ENCODE assay signal across 8 cellular contexts in the genomic region with DNA sequence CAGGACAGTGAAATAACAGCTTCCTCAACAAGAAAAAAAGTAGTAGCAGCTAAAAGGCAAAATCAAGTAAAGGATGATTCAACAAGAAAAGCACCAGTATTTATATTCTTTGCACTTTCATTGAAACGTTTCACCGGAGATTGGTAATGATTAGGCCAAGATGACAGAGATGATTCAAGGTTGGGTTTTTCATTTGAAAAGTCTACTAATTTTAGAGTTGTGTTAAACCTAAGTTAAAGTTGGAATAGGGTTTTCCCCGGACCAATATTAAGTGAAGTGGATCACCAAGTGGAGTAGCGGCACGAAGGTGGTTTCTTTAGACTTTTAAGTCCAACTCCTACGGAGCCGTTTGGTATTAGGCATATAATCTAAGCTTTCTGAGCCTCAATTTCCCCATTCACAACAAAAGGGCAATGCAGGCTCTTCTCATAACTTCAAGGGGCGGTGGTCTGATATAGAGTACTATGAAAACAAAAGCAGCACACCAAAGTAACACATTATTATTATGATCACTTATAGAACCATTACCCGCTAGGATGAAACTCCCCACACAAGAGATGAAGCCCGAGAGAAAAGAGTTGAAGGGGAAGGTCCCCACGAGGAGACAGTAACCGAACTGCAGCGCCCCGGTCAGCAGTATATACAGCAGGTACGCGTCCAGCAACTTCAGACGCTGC. TPM values are rescaled to one million over a fixed set of nuclear protein-coding genes. Genes with fewer than 3 reads are reported as not detected.
DNase-seq lines count a peak whose midpoint lies in the region; ATAC-seq and TF ChIP-seq lines count a peak whose summit lies in the region.

No MANE protein-coding gene starts in this region.

- H3K4me1 ChIP-seq in body of pancreas (peaks cover 57% of the 10 kb centered on the region), mononuclear cell (ENCODE audit: insufficient read depth, low read length) (peaks cover 40% of the 10 kb centered on the region)

- H3K36me3 Mint-ChIP-seq in HFFc6 (ENCODE audit: low read depth): peaks cover 30% of the 10 kb centered on the region

- TF ChIP-seq POLR2A in body of pancreas (IDR thresholded peaks at IDR 0.05): no peak

- H3K27ac Mint-ChIP-seq in HFFc6: peak overlapping the region; percentile 100

- no peaks in the 10 kb centered on the region for H3K9me3 ChIP-seq in body of pancreas
- no peaks in the 10 kb centered on the region for H3K9me3 ChIP-seq in mononuclear cell (ENCODE audit: low read depth, low read length)

- intact Hi-C loops in body of pancreas (cut with DNase I): no loop called here

- H3K27ac ChIP-seq in 22Rv1 (peak overlapping the region; percentile 73), body of pancreas (peak overlapping the region; percentile 66 to 95 (median 90))

- peak overlapping the region; percentile 58 to 59 for H3K4me3 ChIP-seq in body of pancreas
- H3K4me3 ChIP-seq in mononuclear cell (ENCODE audit: low read length): peak overlapping the region; percentile 64

- no peak for ATAC-seq in body of pancreas

- peak overlapping the region; percentile 96 for H3K4me3 Mint-ChIP-seq in HFFc6

- H3K27me3 ChIP-seq in body of pancreas (no peaks in the 10 kb centered on the region), mononuclear cell (ENCODE audit: insufficient read depth, low read length) (no peaks in the 10 kb centered on the region)

- no peaks in the 10 kb centered on the region for H3K27me3 Mint-ChIP-seq in HFFc6 (ENCODE audit: insufficient read depth)

- TF ChIP-seq CTCF in 22Rv1 (IDR thresholded peaks at IDR 0.05): no peak
- no peak for TF ChIP-seq CTCF in HFFc6 (IDR thresholded peaks at IDR 0.05)
- TF ChIP-seq CTCF in body of pancreas (IDR thresholded peaks at IDR 0.05): no peak

- H3K4me1 Mint-ChIP-seq in HFFc6 (ENCODE audit: low read depth): peaks cover 47% of the 10 kb centered on the region

- no peaks in the 10 kb centered on the region for H3K9me3 Mint-ChIP-seq in HFFc6

- no peaks in the 10 kb centered on the region for H3K36me3 ChIP-seq in body of pancreas (replicated peaks in 1 of 2; ENCODE audit: insufficient read depth in 1 of 2, low read depth in 2 of 2)

- DNase-seq in HFFc6 (no peak), body of pancreas (no peak), NCI-H146 treated with DMSO at 0.1 percent for 48 hours (lab: John Stamatoyannopoulos, UW; ENCODE audit: unreplicated experiment) (no peak), superior temporal gyrus (ENCODE audit: extremely low spot score) (no peak), NCI-H2081 (lab: John Stamatoyannopoulos, UW) (no peak), middle frontal gyrus (ENCODE audit: extremely low spot score, low spot score) (no peak)

- WGBS in body of pancreas, 2 donors: 1 to 2% methylated on average over 14 to 17 of the region's 17 CpGs

RNA-seq across cellular contexts. Expression of gene DAD1, which starts 0.5 kb away (rescaled TPM):
- 100 to 1,000 TPM; 292 to 311 (median 302) TPM for total RNA-seq in HFFc6 (2021; fragmentation: NEBNext Ultra II Directional; extraction: Animal tissue kit (Norgen Biotek cat#: 25700))
- total RNA-seq in body of pancreas (100 to 1,000 TPM in 1 of 2 donors, 10 to 100 TPM in 1; 91.3 to 104 TPM), mononuclear cell (83.6 TPM)

RNA-seq across cellular contexts. Expression of gene ABHD4, which starts 9.5 kb away (rescaled TPM):
- total RNA-seq in HFFc6 (2021; fragmentation: NEBNext Ultra II Directional; extraction: Animal tissue kit (Norgen Biotek cat#: 25700)): 10 to 100 TPM; 22.2 to 31.6 (median 27.5) TPM
- total RNA-seq in body of pancreas (10 to 100 TPM; 11.9 to 28.3 TPM), mononuclear cell (7.5 TPM)

RNA-seq across cellular contexts. Expression of gene OR6J1, which starts 55.6 kb away (rescaled TPM):
- total RNA-seq in HFFc6 (2021; fragmentation: NEBNext Ultra II Directional; extraction: Animal tissue kit (Norgen Biotek cat#: 25700)): not detected
- not detected for total RNA-seq in body of pancreas
- not detected for total RNA-seq in mononuclear cell
